Comparison of ENCODE assay signal across 8 cellular contexts in genomic region chr1:101388904-101389546, GRCh38.
DNase-seq lines count a peak whose midpoint lies in the region; ATAC-seq and TF ChIP-seq lines count a peak whose summit lies in the region.

No MANE protein-coding gene starts in this region.

- ATAC-seq in GM19438 (IDR thresholded peaks at IDR 0.05; ENCODE audit: low read depth, unreplicated experiment) (peak; percentile 85), HG03196 (IDR thresholded peaks at IDR 0.05; ENCODE audit: unreplicated experiment) (peak; percentile 88)
- ATAC-seq in activated naive CD8-positive, alpha-beta T cell treated with anti-CD3 and anti-CD28 coated beads, Interleukin-2, amount 50 U/mL, for 24 hours, result peak; percentile 96

- no peaks in the 10 kb centered on the region for H3K9me3 ChIP-seq in sigmoid colon

- peaks cover 6% of the 10 kb centered on the region for H3K9me3 Mint-ChIP-seq in activated naive CD8-positive, alpha-beta T cell treated with anti-CD3 and anti-CD28 coated beads, Interleukin-2, amount 50 U/mL, for 24 hours
- peaks cover 11% of the 10 kb centered on the region for H3K9me3 Mint-ChIP-seq in type B pancreatic cell

- peaks cover 12% of the 10 kb centered on the region for H3K4me1 Mint-ChIP-seq in activated naive CD8-positive, alpha-beta T cell treated with anti-CD3 and anti-CD28 coated beads, Interleukin-2, amount 50 U/mL, for 24 hours
- no peaks in the 10 kb centered on the region for H3K4me1 Mint-ChIP-seq in type B pancreatic cell (ENCODE audit: unreplicated experiment)

- H3K4me3 Mint-ChIP-seq in activated naive CD8-positive, alpha-beta T cell treated with anti-CD3 and anti-CD28 coated beads, Interleukin-2, amount 50 U/mL, for 24 hours, result no peak overlapping the region
- H3K4me3 Mint-ChIP-seq in type B pancreatic cell, result no peak overlapping the region

- TF ChIP-seq EP300 in sigmoid colon (IDR thresholded peaks at IDR 0.05), result no peak

- no peak overlapping the region for H3K27ac Mint-ChIP-seq in activated naive CD8-positive, alpha-beta T cell treated with anti-CD3 and anti-CD28 coated beads, Interleukin-2, amount 50 U/mL, for 24 hours
- no peak overlapping the region for H3K27ac Mint-ChIP-seq in type B pancreatic cell

- no peak for TF ChIP-seq CTCF in sigmoid colon (IDR thresholded peaks at IDR 0.05)
- TF ChIP-seq CTCF in type B pancreatic cell (conservative IDR thresholded peaks at IDR 0.05), result no peak

- intact Hi-C loops in sigmoid colon (cut with DNase I), result no loop called here

- no peaks in the 10 kb centered on the region for H3K27me3 ChIP-seq in sigmoid colon

- H3K4me3 ChIP-seq in sigmoid colon, result no peak overlapping the region

- no peaks in the 10 kb centered on the region for H3K36me3 ChIP-seq in sigmoid colon

- H3K27ac ChIP-seq in sigmoid colon, result no peak overlapping the region

- DNase-seq in DMS53 (lab: John Stamatoyannopoulos, UW), result peak; percentile 93
- DNase-seq in activated naive CD8-positive, alpha-beta T cell treated with anti-CD3 and anti-CD28 coated beads, Interleukin-2, amount 50 U/mL, for 24 hours, result peak; percentile 10
- DNase-seq in cortex of kidney (lab: John Stamatoyannopoulos, UW), result no peak
- DNase-seq in sigmoid colon, result no peak
- no peak for DNase-seq in type B pancreatic cell (ENCODE audit: extremely low spot score, unreplicated experiment)
- DNase-seq in D341Med (ENCODE audit: low spot score), result no peak

- no peaks in the 10 kb centered on the region for H3K4me1 ChIP-seq in sigmoid colon

- TF ChIP-seq POLR2A in sigmoid colon (IDR thresholded peaks at IDR 0.05), result no peak

- H3K36me3 Mint-ChIP-seq in activated naive CD8-positive, alpha-beta T cell treated with anti-CD3 and anti-CD28 coated beads, Interleukin-2, amount 50 U/mL, for 24 hours (ENCODE audit: low read depth), result peaks cover 3% of the 10 kb centered on the region
- H3K36me3 Mint-ChIP-seq in type B pancreatic cell, result no peaks in the 10 kb centered on the region

- no peaks in the 10 kb centered on the region for H3K27me3 Mint-ChIP-seq in activated naive CD8-positive, alpha-beta T cell treated with anti-CD3 and anti-CD28 coated beads, Interleukin-2, amount 50 U/mL, for 24 hours
- no peaks in the 10 kb centered on the region for H3K27me3 Mint-ChIP-seq in type B pancreatic cell

Comparison
In these comparisons a context has a peak if more than half of its experiments do, and no peak if none do; other contexts are left out.
1. DNase-seq: peak in DMS53 (single experiment) and activated naive CD8-positive, alpha-beta T cell treated with anti-CD3 and anti-CD28 coated beads, Interleukin-2, amount 50 U/mL, for 24 hours (single experiment); none in cortex of kidney (single experiment), sigmoid colon (single experiment), type B pancreatic cell (single experiment) and D341Med (single experiment).
2. Peak in every context shown above with its lines, with median percentiles within 50 percentile points of each other: ATAC-seq.